Comparison of ENCODE assay signal across 13 cellular contexts in the genomic region with DNA sequence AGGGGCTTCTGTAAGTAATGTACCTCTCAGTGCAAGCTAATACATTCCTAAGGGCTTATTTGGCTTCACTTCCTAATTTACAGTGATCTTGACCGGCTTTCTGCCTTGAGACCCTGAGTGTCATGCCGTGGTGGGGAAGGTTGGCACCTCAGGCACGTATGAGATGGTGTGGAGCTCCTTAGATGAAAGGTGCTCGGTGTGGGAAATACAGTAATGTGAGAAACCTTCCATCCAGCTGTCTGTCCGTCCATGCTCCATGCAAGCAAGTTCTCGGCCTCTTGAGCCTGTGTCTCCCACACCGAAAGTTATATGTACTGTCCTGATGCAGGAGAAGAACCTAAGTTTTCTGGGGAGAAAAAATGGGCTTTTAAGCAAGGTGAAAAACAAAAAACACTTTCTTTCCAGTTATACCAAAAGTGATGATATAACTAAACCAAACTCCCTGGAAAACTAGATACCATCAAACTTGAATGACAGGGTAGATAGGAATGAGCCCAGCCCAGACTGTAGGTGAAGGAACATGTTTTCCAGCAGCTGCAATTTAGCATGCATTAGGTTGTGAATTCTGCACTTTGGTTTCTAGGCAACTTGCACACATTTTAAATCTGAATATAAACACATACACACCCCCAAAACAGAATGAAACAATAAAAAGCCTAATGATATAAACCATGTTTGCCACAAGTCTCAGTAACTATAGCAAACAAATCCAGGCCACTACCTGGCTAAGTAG.
DNase-seq lines count a peak whose midpoint lies in the region; ATAC-seq, FAIRE-seq and TF ChIP-seq lines count a peak whose summit lies in the region.
"Had no signal": no experiment of that assay in that cellular context is flagged by ENCODE, and none has a peak within 500 bp of the region (broad histone marks: within the 10 kb centered on the region; RNA-seq: fewer than 3 reads in every experiment).

No MANE protein-coding gene starts in this region.

- TF ChIP-seq CTCF in ascending aorta (IDR thresholded peaks at IDR 0.05) (no peak), sigmoid colon (IDR thresholded peaks at IDR 0.05) (no peak)

- WGBS in sigmoid colon, 2 donors: 87 to 91% methylated on average over 7 of the region's 7 CpGs

- H3K27ac ChIP-seq in ascending aorta: peak overlapping the region; percentile 69 to 99
- H3K27ac ChIP-seq in sigmoid colon: peak overlapping the region; percentile 16 to 99 (median 80)

- no peaks in the 10 kb centered on the region for H3K4me1 Mint-ChIP-seq in activated CD8-positive, alpha-beta T cell treated with anti-CD3 and anti-CD28 coated beads, Interleukin-2, amount 10 ng/mL, durations not matched to agents 7 days and 5 days (ENCODE audit: low read depth)
- H3K4me1 Mint-ChIP-seq: activated CD4-positive, alpha-beta memory T cell treated with anti-CD3 and anti-CD28 coated beads, Interleukin-2, amount 10 ng/mL, durations not matched to agents 7 days and 5 days had no signal

- no peaks in the 10 kb centered on the region for H3K9me3 Mint-ChIP-seq in activated CD8-positive, alpha-beta T cell treated with anti-CD3 and anti-CD28 coated beads, Interleukin-2, amount 10 ng/mL, durations not matched to agents 7 days and 5 days (ENCODE audit: insufficient read depth)
- H3K9me3 Mint-ChIP-seq: activated CD4-positive, alpha-beta memory T cell treated with anti-CD3 and anti-CD28 coated beads, Interleukin-2, amount 10 ng/mL, durations not matched to agents 7 days and 5 days; naive B cell had no signal

- POLR2A ChIA-PET in activated CD8-positive, alpha-beta T cell treated with anti-CD3 and anti-CD28 coated beads, Interleukin-2, amount 10 ng/mL, durations not matched to agents 7 days and 5 days (lab: Charles Lee): no interaction called here

- no peak for TF ChIP-seq EP300 in sigmoid colon (IDR thresholded peaks at IDR 0.05)

- CTCF ChIA-PET in activated CD8-positive, alpha-beta T cell treated with anti-CD3 and anti-CD28 coated beads, Interleukin-2, amount 10 ng/mL, durations not matched to agents 7 days and 5 days (lab: Charles Lee): interaction anchor here (1.2 kb wide), 1 partner anchor 14 kb away, joined by 3 read pairs; no protein-coding TSS in a partner anchor

- no peak for ATAC-seq in activated CD8-positive, alpha-beta T cell treated with anti-CD3 and anti-CD28 coated beads, Interleukin-2, amount 10 ng/mL, durations not matched to agents 7 days and 5 days

- H3K27me3 ChIP-seq in ascending aorta (no peaks in the 10 kb centered on the region), sigmoid colon (no peaks in the 10 kb centered on the region)

- DNase-seq in H54 (ENCODE audit: insufficient read length, low spot score) (no peak), ascending aorta (ENCODE audit: low spot score in 2 of 2) (no peak), kidney tubule cell (ENCODE audit: low spot score) (peak; percentile 44), sigmoid colon (no peak), NCI-H1105 (lab: John Stamatoyannopoulos, UW) (no peak), NCI-H2107 (lab: John Stamatoyannopoulos, UW) (no peak), NCI-H1105 treated with DMSO at 0.1 percent for 48 hours (lab: John Stamatoyannopoulos, UW) (no peak)
- DNase-seq in activated CD8-positive, alpha-beta T cell treated with anti-CD3 and anti-CD28 coated beads, Interleukin-2, amount 10 ng/mL, durations not matched to agents 7 days and 5 days: no peak
- DNase-seq: activated CD4-positive, alpha-beta memory T cell treated with anti-CD3 and anti-CD28 coated beads, Interleukin-2, amount 10 ng/mL, durations not matched to agents 7 days and 5 days; naive B cell; NCI-H187; NCI-H748 treated with DMSO at 0.1 percent for 48 hours had no signal

- no peaks in the 10 kb centered on the region for H3K27me3 Mint-ChIP-seq in activated CD8-positive, alpha-beta T cell treated with anti-CD3 and anti-CD28 coated beads, Interleukin-2, amount 10 ng/mL, durations not matched to agents 7 days and 5 days (ENCODE audit: low read depth)
- H3K27me3 Mint-ChIP-seq: activated CD4-positive, alpha-beta memory T cell treated with anti-CD3 and anti-CD28 coated beads, Interleukin-2, amount 10 ng/mL, durations not matched to agents 7 days and 5 days had no signal

- TF ChIP-seq POLR2A in H54 (IDR thresholded peaks at IDR 0.05; ENCODE audit: low read depth, low read length) (no peak), sigmoid colon (IDR thresholded peaks at IDR 0.05) (no peak)

- H3K27ac Mint-ChIP-seq in activated CD8-positive, alpha-beta T cell treated with anti-CD3 and anti-CD28 coated beads, Interleukin-2, amount 10 ng/mL, durations not matched to agents 7 days and 5 days: no peak overlapping the region
- H3K27ac Mint-ChIP-seq: activated CD4-positive, alpha-beta memory T cell treated with anti-CD3 and anti-CD28 coated beads, Interleukin-2, amount 10 ng/mL, durations not matched to agents 7 days and 5 days; naive B cell had no signal

- peaks cover 16 to 72% of the 10 kb centered on the region in 2 donors for H3K4me1 ChIP-seq in ascending aorta
- peaks cover 0 to 97% (median 89%) of the 10 kb centered on the region in 4 donors for H3K4me1 ChIP-seq in sigmoid colon

- H3K9me3 ChIP-seq in ascending aorta (no peaks in the 10 kb centered on the region), sigmoid colon (no peaks in the 10 kb centered on the region)

- intact Hi-C loops in ascending aorta (cut with DNase I) (no loop called here), sigmoid colon (cut with DNase I) (no loop called here)

- H3K36me3 ChIP-seq in ascending aorta: peaks cover 0 to 9% of the 10 kb centered on the region in 2 donors
- H3K36me3 ChIP-seq in sigmoid colon: peaks cover 0 to 8% (median 0%) of the 10 kb centered on the region in 4 donors

- peak; percentile 52 for FAIRE-seq in H54 (lab: Jason Lieb, UNC)
- FAIRE-seq: islet of Langerhans had no signal

- no peaks in the 10 kb centered on the region for H3K36me3 Mint-ChIP-seq in activated CD8-positive, alpha-beta T cell treated with anti-CD3 and anti-CD28 coated beads, Interleukin-2, amount 10 ng/mL, durations not matched to agents 7 days and 5 days (ENCODE audit: low read depth)

- H3K4me3 ChIP-seq in ascending aorta: peak overlapping the region in 1 of 2 donors; percentile 28
- no peak overlapping the region for H3K4me3 ChIP-seq in sigmoid colon

- H3K4me3 Mint-ChIP-seq in activated CD8-positive, alpha-beta T cell treated with anti-CD3 and anti-CD28 coated beads, Interleukin-2, amount 10 ng/mL, durations not matched to agents 7 days and 5 days: no peak overlapping the region
- H3K4me3 Mint-ChIP-seq: activated CD4-positive, alpha-beta memory T cell treated with anti-CD3 and anti-CD28 coated beads, Interleukin-2, amount 10 ng/mL, durations not matched to agents 7 days and 5 days; naive B cell had no signal
